In genomic region chr20:64255361-64256281, GRCh38 we compare ENCODE assay signal across 8 cellular contexts. TPM values are rescaled to one million over a fixed set of nuclear protein-coding genes. Genes with fewer than 3 reads are reported as not detected.
DNase-seq lines count a peak whose midpoint lies in the region; ATAC-seq and TF ChIP-seq lines count a peak whose summit lies in the region.

Gene PCMTD2, plus strand, starts transcription at chr20:64255748. Its CDS starts 4,218 bp downstream, at chr20:64259966.

- H3K36me3 ChIP-seq in KOPT-K1 (ENCODE audit: insufficient read depth, low read length): peaks cover 7% of the 10 kb centered on the region; the same call in 1 of the 2 replicates

- peak within 1 kb of the TSS; percentile 88 for H3K27ac Mint-ChIP-seq in activated T-helper 2 cell treated with anti-CD3 and anti-CD28 coated beads, Interferon-gamma antibody, Interleukin-2, Interleukin-4, amounts not matched to agents 10 μg/mL and 5 μg/mL and 100 μg/mL, durations not matched to agents 14 hours and 24 hours and 36 hours
- H3K27ac Mint-ChIP-seq in natural killer cell treated with Interleukin-12 subunit alpha and Interleukin-12 subunit beta and Interleukin-15 and Interleukin-18, amount 100 ng/mL, for 72 hours: peak within 1 kb of the TSS; percentile 85 to 93

- peak within 1 kb of the TSS; percentile 86 for H3K4me3 Mint-ChIP-seq in activated T-helper 2 cell treated with anti-CD3 and anti-CD28 coated beads, Interferon-gamma antibody, Interleukin-2, Interleukin-4, amounts not matched to agents 10 μg/mL and 5 μg/mL and 100 μg/mL, durations not matched to agents 14 hours and 24 hours and 36 hours (ENCODE audit: low read depth)
- H3K4me3 Mint-ChIP-seq in natural killer cell treated with Interleukin-12 subunit alpha and Interleukin-12 subunit beta and Interleukin-15 and Interleukin-18, amount 100 ng/mL, for 72 hours: peak within 1 kb of the TSS; percentile 86

- peaks cover 38% of the 10 kb centered on the region for H3K4me1 Mint-ChIP-seq in activated T-helper 2 cell treated with anti-CD3 and anti-CD28 coated beads, Interferon-gamma antibody, Interleukin-2, Interleukin-4, amounts not matched to agents 10 μg/mL and 5 μg/mL and 100 μg/mL, durations not matched to agents 14 hours and 24 hours and 36 hours (ENCODE audit: low read depth)
- peaks cover 34 to 35% of the 10 kb centered on the region in 2 donors for H3K4me1 Mint-ChIP-seq in natural killer cell treated with Interleukin-12 subunit alpha and Interleukin-12 subunit beta and Interleukin-15 and Interleukin-18, amount 100 ng/mL, for 72 hours (ENCODE audit: low read depth in 2 of 2)

- ATAC-seq in GM21786 (IDR thresholded peaks at IDR 0.05; ENCODE audit: unreplicated experiment): peak; percentile 81
- peak; percentile 94 to 95 for ATAC-seq in natural killer cell treated with Interleukin-12 subunit alpha and Interleukin-12 subunit beta and Interleukin-15 and Interleukin-18, amount 100 ng/mL, for 72 hours
- peak; percentile 84 for ATAC-seq in stimulated activated naive CD8-positive, alpha-beta T cell treated with anti-CD3 and anti-CD28 coated beads, Interleukin-15, Interleukin-2, amounts not matched to agents 100 U/mL and 50 U/mL, for 24 hours

- intact Hi-C loops in activated T-helper 2 cell treated with anti-CD3 and anti-CD28 coated beads, Interferon-gamma antibody, Interleukin-2, Interleukin-4, amounts not matched to agents 10 μg/mL and 5 μg/mL and 100 μg/mL, durations not matched to agents 14 hours and 24 hours and 36 hours (cut with micrococcal nuclease): no loop called here

- DNase-seq in DMS79 (lab: John Stamatoyannopoulos, UW) (peak; percentile 50), RPMI8226 (peak; percentile 93), fibroblast of pulmonary artery (ENCODE audit: low read depth) (peak; percentile 80)
- DNase-seq in activated T-helper 2 cell treated with anti-CD3 and anti-CD28 coated beads, Interferon-gamma antibody, Interleukin-2, Interleukin-4, amounts not matched to agents 10 μg/mL and 5 μg/mL and 100 μg/mL, durations not matched to agents 14 hours and 24 hours and 36 hours (ENCODE audit: low spot score): peak; percentile 84
- DNase-seq in natural killer cell treated with Interleukin-12 subunit alpha and Interleukin-12 subunit beta and Interleukin-15 and Interleukin-18, amount 100 ng/mL, for 72 hours (ENCODE audit: low spot score): peak; percentile 91
- DNase-seq in stimulated activated naive CD8-positive, alpha-beta T cell treated with anti-CD3 and anti-CD28 coated beads, Interleukin-15, Interleukin-2, amounts not matched to agents 100 U/mL and 50 U/mL, for 24 hours: peak; percentile 88

- no peaks in the 10 kb centered on the region for H3K9me3 ChIP-seq in KOPT-K1 (ENCODE audit: insufficient read depth, low read length, poor library complexity, severe bottlenecking)

- peaks cover 12% of the 10 kb centered on the region for H3K27me3 Mint-ChIP-seq in activated T-helper 2 cell treated with anti-CD3 and anti-CD28 coated beads, Interferon-gamma antibody, Interleukin-2, Interleukin-4, amounts not matched to agents 10 μg/mL and 5 μg/mL and 100 μg/mL, durations not matched to agents 14 hours and 24 hours and 36 hours (ENCODE audit: low read depth)
- peaks cover 4% of the 10 kb centered on the region in 2 donors for H3K27me3 Mint-ChIP-seq in natural killer cell treated with Interleukin-12 subunit alpha and Interleukin-12 subunit beta and Interleukin-15 and Interleukin-18, amount 100 ng/mL, for 72 hours

- TF ChIP-seq CTCF in fibroblast of pulmonary artery (IDR thresholded peaks at IDR 0.05; ENCODE audit: low read length, missing control alignments): no peak

- peaks cover 15% of the 10 kb centered on the region for H3K36me3 Mint-ChIP-seq in activated T-helper 2 cell treated with anti-CD3 and anti-CD28 coated beads, Interferon-gamma antibody, Interleukin-2, Interleukin-4, amounts not matched to agents 10 μg/mL and 5 μg/mL and 100 μg/mL, durations not matched to agents 14 hours and 24 hours and 36 hours (ENCODE audit: low read depth)
- H3K36me3 Mint-ChIP-seq in natural killer cell treated with Interleukin-12 subunit alpha and Interleukin-12 subunit beta and Interleukin-15 and Interleukin-18, amount 100 ng/mL, for 72 hours: no peaks in the 10 kb centered on the region

- H3K4me3 ChIP-seq in fibroblast of pulmonary artery (replicated peaks; ENCODE audit: low read depth, low read length): peak within 1 kb of the TSS; percentile 84

- H3K9me3 Mint-ChIP-seq in activated T-helper 2 cell treated with anti-CD3 and anti-CD28 coated beads, Interferon-gamma antibody, Interleukin-2, Interleukin-4, amounts not matched to agents 10 μg/mL and 5 μg/mL and 100 μg/mL, durations not matched to agents 14 hours and 24 hours and 36 hours: no peaks in the 10 kb centered on the region
- no peaks in the 10 kb centered on the region for H3K9me3 Mint-ChIP-seq in natural killer cell treated with Interleukin-12 subunit alpha and Interleukin-12 subunit beta and Interleukin-15 and Interleukin-18, amount 100 ng/mL, for 72 hours

- peak within 1 kb of the TSS; percentile 84 for H3K27ac ChIP-seq in KOPT-K1 (ENCODE audit: low read depth, low read length, poor library complexity, severe bottlenecking)

RNA-seq across cellular contexts. Expression of gene PCMTD2, which starts in this region (rescaled TPM):
- 31.7 and 32.7 TPM in 2 replicates for total RNA-seq in activated T-helper 2 cell treated with anti-CD3 and anti-CD28 coated beads, Interferon-gamma antibody, Interleukin-2, Interleukin-4, amounts not matched to agents 10 μg/mL and 5 μg/mL and 100 μg/mL, durations not matched to agents 14 hours and 24 hours and 36 hours
- total RNA-seq in natural killer cell treated with Interleukin-12 subunit alpha and Interleukin-12 subunit beta and Interleukin-15 and Interleukin-18, amount 100 ng/mL, for 72 hours: 10 to 100 TPM; 17.4 to 21.8 TPM

Comparison
In these comparisons a context has a peak if more than half of its experiments do, and no peak if none do; other contexts are left out.
1. Peak in every context shown above with its lines: DNase-seq, ATAC-seq, H3K4me3 ChIP-seq and H3K27ac ChIP-seq.